ENCODE assay signal across 8 cellular contexts in the genomic region with DNA sequence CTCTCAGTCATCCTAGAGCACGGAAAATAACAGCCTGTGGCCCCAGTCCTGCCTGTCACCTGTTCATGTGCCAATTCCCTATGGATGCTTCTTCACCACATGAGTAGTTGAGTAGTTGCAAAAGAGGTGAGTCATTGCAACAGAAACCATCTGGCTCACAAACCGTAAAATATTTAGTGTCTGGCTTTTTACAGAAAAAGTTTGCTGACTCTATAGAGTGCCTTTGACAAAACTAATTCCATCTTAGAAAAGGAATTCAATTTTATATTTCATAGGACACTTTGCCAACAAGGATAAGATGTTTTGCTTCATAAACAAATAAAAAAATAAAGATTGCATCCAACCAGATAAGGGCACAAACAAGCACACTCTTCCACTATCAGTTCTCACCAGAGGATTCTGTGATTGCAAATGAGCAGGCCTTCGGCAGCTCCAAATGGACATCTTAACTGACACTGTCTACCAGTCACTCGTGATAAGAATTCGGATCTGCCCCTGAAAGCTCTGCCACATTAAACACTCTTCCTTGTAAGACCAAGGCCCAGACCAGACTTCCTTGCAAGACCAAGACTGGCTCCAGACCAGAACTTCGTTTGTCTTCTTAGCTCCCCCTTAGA.
DNase-seq lines count a peak whose midpoint lies in the region; ATAC-seq and TF ChIP-seq lines count a peak whose summit lies in the region.

No MANE protein-coding gene starts in this region.

- H3K4me3 ChIP-seq in trophoblast cell (ENCODE audit: low read depth, low read length), result no peak overlapping the region

- intact Hi-C loops in CD14-positive monocyte (cut with micrococcal nuclease), result no loop called here
- intact Hi-C loops in activated CD4-positive, alpha-beta T cell treated with anti-CD3 and anti-CD28 coated beads, Interleukin-2, amount 10 ng/mL, durations not matched to agents 24 days and 14 days (cut with micrococcal nuclease), result no loop called here

- H3K4me1 ChIP-seq in trophoblast cell (ENCODE audit: control insufficient read depth in 1 of 2, insufficient read depth in 2 of 2, low read length in 2 of 2), result peaks cover 0 to 5% of the 10 kb centered on the region in 2 experiments

- H3K27ac Mint-ChIP-seq in CD14-positive monocyte, result no peak overlapping the region
- no peak overlapping the region for H3K27ac Mint-ChIP-seq in activated CD4-positive, alpha-beta T cell treated with anti-CD3 and anti-CD28 coated beads, Interleukin-2, amount 10 ng/mL, durations not matched to agents 24 days and 14 days

- no peaks in the 10 kb centered on the region for H3K79me2 ChIP-seq in trophoblast cell (ENCODE audit: control insufficient read depth, insufficient read depth, low read length, poor library complexity)

- peak overlapping the region; percentile 18 for H3K14ac ChIP-seq in trophoblast cell (ENCODE audit: low read length)

- peaks cover 0 to 5% (median 0%) of the 10 kb centered on the region in 7 donors for H3K9me3 Mint-ChIP-seq in CD14-positive monocyte
- H3K9me3 Mint-ChIP-seq in activated CD4-positive, alpha-beta T cell treated with anti-CD3 and anti-CD28 coated beads, Interleukin-2, amount 10 ng/mL, durations not matched to agents 24 days and 14 days, result peaks cover 4% of the 10 kb centered on the region

- peak overlapping the region; percentile 66 for H4K91ac ChIP-seq in trophoblast cell (ENCODE audit: low read depth, low read length)

- no peaks in the 10 kb centered on the region for H3K9me3 ChIP-seq in trophoblast cell (ENCODE audit: insufficient read depth, low read depth, low read length)

- H2BK120ac ChIP-seq in trophoblast cell (ENCODE audit: insufficient read depth, low read length, poor library complexity), result no peak overlapping the region

- no peaks in the 10 kb centered on the region for H3K4me1 Mint-ChIP-seq in CD14-positive monocyte
- no peaks in the 10 kb centered on the region for H3K4me1 Mint-ChIP-seq in activated CD4-positive, alpha-beta T cell treated with anti-CD3 and anti-CD28 coated beads, Interleukin-2, amount 10 ng/mL, durations not matched to agents 24 days and 14 days

- H2BK5ac ChIP-seq in trophoblast cell (ENCODE audit: low read depth, low read length, poor library complexity), result peak overlapping the region; percentile 64

- H4K12ac ChIP-seq in trophoblast cell (ENCODE audit: low read depth, low read length), result no peak overlapping the region

- H3K36me3 ChIP-seq in trophoblast cell (ENCODE audit: control insufficient read depth in 1 of 2, insufficient read depth in 2 of 2, low read length in 2 of 2), result no peaks in the 10 kb centered on the region

- H3K79me1 ChIP-seq in trophoblast cell (ENCODE audit: low read length), result peaks cover 13% of the 10 kb centered on the region

- H3K4ac ChIP-seq in trophoblast cell (ENCODE audit: low read depth, low read length), result no peak overlapping the region

- H3K18ac ChIP-seq in trophoblast cell (ENCODE audit: low read length), result no peak overlapping the region

- no CpG with 5 or more reads among the region's 6 CpGs for WGBS in trophoblast cell (ENCODE audit: extremely low coverage, insufficient coverage, insufficient read length)

- H3K36me3 Mint-ChIP-seq in CD14-positive monocyte, result no peaks in the 10 kb centered on the region
- H3K36me3 Mint-ChIP-seq in activated CD4-positive, alpha-beta T cell treated with anti-CD3 and anti-CD28 coated beads, Interleukin-2, amount 10 ng/mL, durations not matched to agents 24 days and 14 days (ENCODE audit: low read depth), result no peaks in the 10 kb centered on the region

- no peak overlapping the region for H3K9ac ChIP-seq in trophoblast cell (ENCODE audit: low read length)

- H3K27me3 Mint-ChIP-seq in CD14-positive monocyte (ENCODE audit: low read depth in 3 of 3), result peaks cover 0 to 2% (median 1%) of the 10 kb centered on the region in 3 donors
- H3K27me3 Mint-ChIP-seq in activated CD4-positive, alpha-beta T cell treated with anti-CD3 and anti-CD28 coated beads, Interleukin-2, amount 10 ng/mL, durations not matched to agents 24 days and 14 days, result no peaks in the 10 kb centered on the region

- no peak for ATAC-seq in HG03159 (IDR thresholded peaks at IDR 0.05; ENCODE audit: unreplicated experiment)

- H2BK12ac ChIP-seq in trophoblast cell (ENCODE audit: low read length), result no peak overlapping the region

- H3K27me3 ChIP-seq in trophoblast cell (ENCODE audit: insufficient read depth, low read length), result no peaks in the 10 kb centered on the region

- no peak overlapping the region for H3K4me2 ChIP-seq in trophoblast cell (ENCODE audit: low read length)

- DNase-seq in GM03348 (ENCODE audit: low spot score), result peak; percentile 87
- DNase-seq in NCI-H345 (lab: John Stamatoyannopoulos, UW), result peak; percentile 80
- peak; percentile 59 for DNase-seq in dedifferentiated amniotic fluid mesenchymal stem cell (ENCODE audit: extremely low spot score)
- peak; percentile 80 to 91 for DNase-seq in trophoblast cell
- DNase-seq in COR-L47 (lab: John Stamatoyannopoulos, UW), result no peak
- DNase-seq in CD14-positive monocyte (ENCODE audit: low spot score), result no peak
- DNase-seq in activated CD4-positive, alpha-beta T cell treated with anti-CD3 and anti-CD28 coated beads, Interleukin-2, amount 10 ng/mL, durations not matched to agents 24 days and 14 days, result no peak

- no peak for TF ChIP-seq CTCF in CD14-positive monocyte (IDR thresholded peaks at IDR 0.05)

- H2AK5ac ChIP-seq in trophoblast cell (ENCODE audit: low read length), result no peak overlapping the region

- no peak overlapping the region for H3K23ac ChIP-seq in trophoblast cell (ENCODE audit: low read length)

- H4K8ac ChIP-seq in trophoblast cell (ENCODE audit: low read depth, low read length), result no peak overlapping the region

- H3K4me3 Mint-ChIP-seq in CD14-positive monocyte, result no peak overlapping the region
- no peak overlapping the region for H3K4me3 Mint-ChIP-seq in activated CD4-positive, alpha-beta T cell treated with anti-CD3 and anti-CD28 coated beads, Interleukin-2, amount 10 ng/mL, durations not matched to agents 24 days and 14 days

- H3K27ac ChIP-seq in trophoblast cell (ENCODE audit: low read depth, low read length), result peak overlapping the region; percentile 85

- no peak overlapping the region for H2AFZ ChIP-seq in trophoblast cell (ENCODE audit: insufficient read depth, low read length, poor library complexity)

Comparison
In these comparisons a context has a peak if more than half of its experiments do, and no peak if none do; other contexts are left out.
1. DNase-seq: peak in GM03348 (single experiment), NCI-H345 (single experiment), dedifferentiated amniotic fluid mesenchymal stem cell (single experiment) and trophoblast cell (2 of 2); none in COR-L47 (single experiment), CD14-positive monocyte (single experiment) and activated CD4-positive, alpha-beta T cell treated with anti-CD3 and anti-CD28 coated beads, Interleukin-2, amount 10 ng/mL, durations not matched to agents 24 days and 14 days (single experiment).